In the genomic region with DNA sequence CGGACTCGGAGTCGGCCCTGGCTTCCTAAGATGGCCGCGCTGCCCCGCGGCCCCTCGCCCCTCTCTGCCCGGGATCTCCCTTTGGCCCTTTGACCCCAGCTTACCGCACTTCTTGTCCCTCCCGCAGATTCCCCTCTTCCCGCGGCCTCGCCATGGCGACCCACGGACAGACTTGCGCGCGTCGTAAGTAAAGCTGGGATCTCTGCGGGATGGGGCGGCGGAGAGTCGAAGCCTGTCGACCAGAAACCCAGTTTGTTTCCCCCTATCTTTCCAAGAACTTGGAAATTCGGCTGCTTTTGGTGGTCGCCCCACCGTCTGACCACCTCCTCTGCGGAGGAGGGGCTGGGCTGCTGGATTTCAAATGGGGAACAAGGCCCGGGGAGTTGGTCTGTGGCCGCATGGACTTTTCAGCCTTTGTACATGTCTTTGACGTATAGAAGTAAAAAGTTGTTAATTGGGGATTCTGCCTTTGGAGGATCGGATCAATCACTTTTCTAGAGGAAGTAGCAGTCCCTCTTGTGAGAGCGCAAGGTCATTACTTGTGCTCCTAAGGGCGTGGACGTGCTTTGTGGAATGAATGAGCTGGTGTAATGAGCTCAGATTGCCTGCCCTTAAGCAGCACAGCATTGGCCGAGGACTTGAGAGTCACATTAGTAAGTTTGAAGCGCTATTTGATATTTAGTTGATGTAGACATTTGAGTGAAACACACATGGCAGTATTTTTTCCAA, we compare ENCODE assay signal across 7 cellular contexts. TPM values are rescaled to one million over a fixed set of nuclear protein-coding genes. Genes with fewer than 3 reads are reported as not detected.
DNase-seq lines count a peak whose midpoint lies in the region; ATAC-seq and TF ChIP-seq lines count a peak whose summit lies in the region.

No MANE protein-coding gene starts in this region.

- peaks cover 0 to 1% (median 0%) of the 10 kb centered on the region in 3 donors for H3K9me3 Mint-ChIP-seq in IgD-negative memory B cell
- no peaks in the 10 kb centered on the region for H3K9me3 Mint-ChIP-seq in activated CD4-positive, alpha-beta memory T cell treated with anti-CD3 and anti-CD28 coated beads for 36 hours

- peaks cover 18 to 23% (median 21%) of the 10 kb centered on the region in 3 donors for H3K4me1 Mint-ChIP-seq in IgD-negative memory B cell
- peaks cover 40% of the 10 kb centered on the region for H3K4me1 Mint-ChIP-seq in activated CD4-positive, alpha-beta memory T cell treated with anti-CD3 and anti-CD28 coated beads for 36 hours (ENCODE audit: low read depth)

- H3K4me3 ChIP-seq in GM12864 (ENCODE audit: low read depth, low read length) (peak overlapping the region; percentile 99), neuron (ENCODE audit: low read length) (peak overlapping the region; percentile 77)

- peak overlapping the region; percentile 98 to 100 (median 99) for H3K27ac Mint-ChIP-seq in IgD-negative memory B cell
- H3K27ac Mint-ChIP-seq in activated CD4-positive, alpha-beta memory T cell treated with anti-CD3 and anti-CD28 coated beads for 36 hours: peak overlapping the region; percentile 98

- H2AFZ ChIP-seq in neuron (ENCODE audit: low read depth, low read length): peak overlapping the region; percentile 42

- H3K4me1 ChIP-seq in neuron (ENCODE audit: insufficient read depth, low read length): peaks cover 15% of the 10 kb centered on the region

- H3K4me3 Mint-ChIP-seq in IgD-negative memory B cell: peak overlapping the region; percentile 96 to 100 (median 99)
- peak overlapping the region; percentile 89 for H3K4me3 Mint-ChIP-seq in activated CD4-positive, alpha-beta memory T cell treated with anti-CD3 and anti-CD28 coated beads for 36 hours

- intact Hi-C loops in activated CD4-positive, alpha-beta memory T cell treated with anti-CD3 and anti-CD28 coated beads for 36 hours (cut with micrococcal nuclease): loop anchor here (1.0 to 2.0 kb wide), 2 partner anchors 23 to 44 kb away; no protein-coding TSS in a partner anchor

- H3K9me3 ChIP-seq in neuron (ENCODE audit: low read length): no peaks in the 10 kb centered on the region

- H3K27me3 Mint-ChIP-seq in IgD-negative memory B cell: no peaks in the 10 kb centered on the region
- H3K27me3 Mint-ChIP-seq in activated CD4-positive, alpha-beta memory T cell treated with anti-CD3 and anti-CD28 coated beads for 36 hours: no peaks in the 10 kb centered on the region

- H3K36me3 Mint-ChIP-seq in IgD-negative memory B cell: peaks cover 2% of the 10 kb centered on the region
- H3K36me3 Mint-ChIP-seq in activated CD4-positive, alpha-beta memory T cell treated with anti-CD3 and anti-CD28 coated beads for 36 hours: peaks cover 29% of the 10 kb centered on the region

- CTCF ChIA-PET in activated CD4-positive, alpha-beta memory T cell treated with anti-CD3 and anti-CD28 coated beads for 36 hours (lab: Charles Lee): interaction anchor here (0.9 to 5.1 kb wide), 7 partner anchors 14 to 1061 kb away, joined by 3 to 98 read pairs (median 7); partner anchors contain the start of genes AP3M1 and COMTD1

- no peak for ATAC-seq in HG03442 (IDR thresholded peaks at IDR 0.05; ENCODE audit: unreplicated experiment)
- ATAC-seq in HG03280 (IDR thresholded peaks at IDR 0.05; ENCODE audit: unreplicated experiment): no peak

- POLR2A ChIA-PET in activated CD4-positive, alpha-beta memory T cell treated with anti-CD3 and anti-CD28 coated beads for 36 hours (lab: Charles Lee): interaction anchor here (0.8 to 3.5 kb wide), 13 partner anchors 9 to 1035 kb away, joined by 3 to 54 read pairs (median 4); partner anchors contain the start of genes COMTD1 and SAMD8

- TF ChIP-seq CTCF in GM12864 (IDR thresholded peaks at IDR 0.05; ENCODE audit: low read depth, low read length, missing control alignments): no peak

- H3K36me3 ChIP-seq in neuron (ENCODE audit: insufficient read depth, low read length): peaks cover 31% of the 10 kb centered on the region

- H3K27me3 ChIP-seq in neuron (ENCODE audit: insufficient read depth, low read length): no peaks in the 10 kb centered on the region

- DNase-seq in GM12864 (ENCODE audit: low read depth) (no peak), fibroblast of gingiva (ENCODE audit: low read depth) (peak; percentile 60)
- peak; percentile 59 for DNase-seq in activated CD4-positive, alpha-beta memory T cell treated with anti-CD3 and anti-CD28 coated beads for 36 hours

RNA-seq across cellular contexts. Expression of gene VDAC2, which starts 0.6 kb away (rescaled TPM):
- polyA plus RNA-seq in IgD-negative memory B cell: 134 TPM
- 100 to 1,000 TPM; 217 to 221 TPM for total RNA-seq in activated CD4-positive, alpha-beta memory T cell treated with anti-CD3 and anti-CD28 coated beads for 36 hours

RNA-seq across cellular contexts. Expression of gene COMTD1, which starts 24.6 kb away (rescaled TPM):
- 8.5 TPM for polyA plus RNA-seq in IgD-negative memory B cell
- 10 to 100 TPM; 40.0 to 41.3 TPM for total RNA-seq in activated CD4-positive, alpha-beta memory T cell treated with anti-CD3 and anti-CD28 coated beads for 36 hours
